10 cellular contexts compared by ENCODE assay signal in the genomic region with DNA sequence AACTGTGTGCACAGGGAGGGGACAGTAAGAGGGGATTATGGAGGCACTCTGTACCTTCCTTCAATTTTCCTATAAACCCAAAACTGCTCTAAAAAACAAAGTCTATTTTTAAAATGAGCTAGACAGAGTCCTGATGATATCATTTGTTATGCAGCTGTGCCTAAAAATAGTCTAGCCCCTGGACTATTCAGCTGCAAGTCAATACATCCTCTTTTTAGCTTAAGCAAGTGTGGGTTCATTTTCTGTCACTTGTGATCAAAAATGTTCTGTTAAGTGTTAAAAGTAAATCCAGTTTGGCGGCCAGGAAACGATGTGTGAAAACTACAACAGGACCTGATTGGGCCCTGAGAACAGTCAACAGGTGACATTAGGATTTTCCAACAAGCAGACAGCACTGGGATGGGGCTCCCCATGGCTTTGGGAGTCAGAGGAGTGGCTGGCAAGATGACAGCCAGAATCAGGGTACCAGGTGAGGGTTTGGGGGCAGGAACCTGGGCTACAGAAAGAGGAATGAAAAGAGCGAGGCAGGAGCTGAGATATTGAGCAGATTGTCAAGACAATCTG. TPM values are rescaled to one million over a fixed set of nuclear protein-coding genes. Genes with fewer than 3 reads are reported as not detected.
DNase-seq lines count a peak whose midpoint lies in the region; ATAC-seq and TF ChIP-seq lines count a peak whose summit lies in the region.
"Had no signal": no experiment of that assay in that cellular context is flagged by ENCODE, and none has a peak within 500 bp of the region (broad histone marks: within the 10 kb centered on the region; RNA-seq: fewer than 3 reads in every experiment).

No MANE protein-coding gene starts in this region.

- TF ChIP-seq CTCF in Caco-2 (IDR thresholded peaks at IDR 0.05; ENCODE audit: insufficient read depth in 1 of 2, low read depth in 1 of 2, low read length in 1 of 2, severe bottlenecking in 1 of 2, unreplicated experiment in 1 of 2) (no peak), HEK293 (tag by site-specific recombination; IDR thresholded peaks at IDR 0.05) (no peak), GM23338 (conservative IDR thresholded peaks at IDR 0.05; ENCODE audit: low read depth in 2 of 2) (no peak)

- no TSS peak for BruUV-seq in Caco-2 (replicated peaks; lab: Mats Ljungman, UMichigan)

- H3K27ac ChIP-seq in HEK293 (ENCODE audit: extremely low read depth, low read depth, low read length) (no peak overlapping the region), GM23338 (ENCODE audit: low read depth) (no peak overlapping the region)
- H3K27ac ChIP-seq: KMS-11 had no signal

- intact Hi-C loops in Caco-2 (cut with micrococcal nuclease; ENCODE audit: unreplicated experiment), result no loop called here

- H4K20me1 ChIP-seq in GM23338 (replicated peaks; ENCODE audit: insufficient read depth), result no peaks in the 10 kb centered on the region

- H3K27me3 Mint-ChIP-seq in Caco-2 (ENCODE audit: insufficient read depth, unreplicated experiment), result no peaks in the 10 kb centered on the region
- no peaks in the 10 kb centered on the region for H3K27me3 Mint-ChIP-seq in memory B cell
- H3K27me3 Mint-ChIP-seq in GM23338 (ENCODE audit: insufficient read depth, low read depth, poor library complexity), result peaks cover 2% of the 10 kb centered on the region

- no peak overlapping the region for H3K4me2 ChIP-seq in GM23338
- H3K4me2 ChIP-seq: KMS-11 had no signal

- peaks cover 61% of the 10 kb centered on the region for H3K4me1 ChIP-seq in Caco-2
- no peaks in the 10 kb centered on the region; the same call in 1 of the 2 replicates for H3K4me1 ChIP-seq in HEK293 (ENCODE audit: control insufficient read depth, insufficient read depth, low read length)
- no peaks in the 10 kb centered on the region for H3K4me1 ChIP-seq in GM23338 (ENCODE audit: insufficient read depth)

- peak; percentile 80 for ATAC-seq in memory B cell (ENCODE audit: low read depth)
- no peak for ATAC-seq in GM23338

- H3K36me3 ChIP-seq in Caco-2 (ENCODE audit: control insufficient read depth, insufficient read depth, low read length), result no peaks in the 10 kb centered on the region
- no peaks in the 10 kb centered on the region for H3K36me3 ChIP-seq in HEK293 (ENCODE audit: control insufficient read depth in 2 of 2, insufficient read depth in 1 of 2, low read length in 2 of 2)
- H3K36me3 ChIP-seq in GM23338 (ENCODE audit: insufficient read depth), result no peaks in the 10 kb centered on the region

- H3K9me3 ChIP-seq in Caco-2, result peaks cover 13% of the 10 kb centered on the region; the same call in 1 of the 2 replicates
- H3K9me3 ChIP-seq in HEK293 (ENCODE audit: control insufficient read depth, insufficient read depth, low read depth, low read length), result no peaks in the 10 kb centered on the region

- H3K36me3 Mint-ChIP-seq in Caco-2 (ENCODE audit: insufficient read depth, unreplicated experiment) (peaks cover 5% of the 10 kb centered on the region), memory B cell (peaks cover 9% of the 10 kb centered on the region), GM23338 (ENCODE audit: low read depth) (no peaks in the 10 kb centered on the region)

- H3K4me1 Mint-ChIP-seq in Caco-2 (ENCODE audit: low read depth, unreplicated experiment) (peaks cover 36% of the 10 kb centered on the region), memory B cell (peaks cover 58% of the 10 kb centered on the region), GM23338 (no peaks in the 10 kb centered on the region)

- H3K27me3 ChIP-seq in Caco-2 (replicated peaks; ENCODE audit: control insufficient read depth, insufficient read depth, low read length), result no peaks in the 10 kb centered on the region
- H3K27me3 ChIP-seq in GM23338 (ENCODE audit: insufficient read depth), result no peaks in the 10 kb centered on the region

- no peaks in the 10 kb centered on the region for H3K79me2 ChIP-seq in GM23338 (replicated peaks; ENCODE audit: insufficient read depth)

- CTCF ChIA-PET in Caco-2 (lab: Charles Lee) (no interaction called here), HEK293 (lab: Yijun Ruan, JAX) (interaction anchor here (0.8 kb wide), 1 partner anchor 9 kb away, joined by 6 read pairs; no protein-coding TSS in a partner anchor)

- POLR2A ChIA-PET in Caco-2 (lab: Charles Lee) (no interaction called here), HEK293 (lab: Yijun Ruan, JAX) (no interaction called here)

- H2AFZ ChIP-seq in GM23338, result no peak overlapping the region

- no peak overlapping the region for H3K4me3 ChIP-seq in Caco-2 (ENCODE audit: low read depth, low read length)
- H3K4me3 ChIP-seq in HEK293 (ENCODE audit: low read depth, low read length), result no peak overlapping the region
- no peak overlapping the region for H3K4me3 ChIP-seq in GM23338

- H3K4me3 Mint-ChIP-seq in Caco-2 (ENCODE audit: unreplicated experiment), result no peak overlapping the region
- H3K4me3 Mint-ChIP-seq in memory B cell, result peak overlapping the region; percentile 70
- no peak overlapping the region for H3K4me3 Mint-ChIP-seq in GM23338

- no peaks in the 10 kb centered on the region for H3F3A ChIP-seq in GM23338 (replicated peaks; ENCODE audit: low read depth)

- H3K9me2 ChIP-seq in GM23338 (ENCODE audit: insufficient read depth), result 0 out of 2 replicates have a peak, but pooled peaks cover 8% of the 10 kb centered on the region

- H3K27ac Mint-ChIP-seq in Caco-2 (ENCODE audit: unreplicated experiment) (peak overlapping the region; percentile 7), memory B cell (peak overlapping the region; percentile 85), GM23338 (no peak overlapping the region)

- DNase-seq in Caco-2 (no peak), RPMI8226 (peak; percentile 76), memory B cell (ENCODE audit: low spot score in 2 of 2) (peak; percentile 41), GM23338 (ENCODE audit: low spot score) (no peak), AG08395 (ENCODE audit: low spot score) (no peak), NCI-H1105 treated with DMSO at 0.1 percent for 48 hours (lab: John Stamatoyannopoulos, UW) (no peak), activated T-cell treated with anti-CD3 and anti-CD28 coated beads for 4 hours (no peak)
- DNase-seq: SHP77 had no signal

- H3K9me3 Mint-ChIP-seq in Caco-2 (ENCODE audit: unreplicated experiment), result peaks cover 36% of the 10 kb centered on the region
- H3K9me3 Mint-ChIP-seq in memory B cell, result peaks cover 8% of the 10 kb centered on the region
- H3K9me3 Mint-ChIP-seq in GM23338, result peaks cover 4% of the 10 kb centered on the region

TF ChIP-seq in HEK293, 187 proteins besides CTCF, POLR2A, EP300 and RAD21:
- TF ChIP-seq GLI4 (tag by site-specific recombination; IDR thresholded peaks at IDR 0.05), result no peak
- TF ChIP-seq SCRT1 (tag by site-specific recombination; IDR thresholded peaks at IDR 0.05; ENCODE audit: borderline replicate concordance), result peak; percentile 52; the same call in 1 of the 2 replicates
- TF ChIP-seq SCRT2 (tag by site-specific recombination; IDR thresholded peaks at IDR 0.05), result peak; percentile 68

TF ChIP-seq in GM23338, 12 proteins besides CTCF, POLR2A, EP300 and RAD21 (continues in another document):
- TF ChIP-seq REST (IDR thresholded peaks at IDR 0.05; ENCODE audit: unreplicated experiment) (no peak), EZH2 (IDR thresholded peaks at IDR 0.05; ENCODE audit: low read depth, unreplicated experiment) (no peak), ETS1 (IDR thresholded peaks at IDR 0.05) (no peak), ZNF331 (CRISPR knock-in tag; IDR thresholded peaks at IDR 0.05; ENCODE audit: low read depth) (no peak), JUNB (IDR thresholded peaks at IDR 0.05; ENCODE audit: unreplicated experiment) (no peak), NANOG (IDR thresholded peaks at IDR 0.05; ENCODE audit: borderline replicate concordance) (no peak), CREB1 (CRISPR knock-in tag; IDR thresholded peaks at IDR 0.05; ENCODE audit: low read depth) (no peak)

RNA-seq across cellular contexts. Expression of gene FAM107B, which starts 33.9 kb away (rescaled TPM):
- total RNA-seq in Caco-2 (2022), result 206 and 209 TPM in 2 replicates
- 17.6 and 20.5 TPM in 2 replicates for total RNA-seq in GM23338 (2014; rRNA removed; shearing (Covaris generic))
- 11.0 and 16.0 TPM in 2 replicates for polyA plus RNA-seq in GM23338 (2016; fragmentation: Nextera tagmentation; extraction: Ambion mirVana)

Comparison
In these comparisons a context has a peak if more than half of its experiments do, and no peak if none do; other contexts are left out.
1. DNase-seq: peak in RPMI8226 (single experiment) and memory B cell (2 of 2); none in Caco-2 (0 of 2), GM23338 (single experiment), AG08395 (single experiment), NCI-H1105 treated with DMSO at 0.1 percent for 48 hours (single experiment) and activated T-cell treated with anti-CD3 and anti-CD28 coated beads for 4 hours (single experiment).